Comparison of ENCODE assay signal across 21 cellular contexts in genomic region chr16:86193528-86194193, GRCh38.
DNase-seq lines count a peak whose midpoint lies in the region; ATAC-seq and TF ChIP-seq lines count a peak whose summit lies in the region.
"Had no signal": no experiment of that assay in that cellular context is flagged by ENCODE, and none has a peak within 500 bp of the region (broad histone marks: within the 10 kb centered on the region; RNA-seq: fewer than 3 reads in every experiment).

No MANE protein-coding gene starts in this region.

- no TSS peak for BruUV-seq in IMR-90 (replicated peaks; lab: Mats Ljungman, UMichigan)

- dilution Hi-C loops in IMR-90 (cut with HindIII; ENCODE audit: low sequenced_read_pairs, unreplicated experiment) = no loop called here

- H3K27ac ChIP-seq in IMR-90 (ENCODE audit: insufficient read depth, low read length) = no peak overlapping the region
- peak overlapping the region; percentile 33 to 94 (median 43) for H3K27ac ChIP-seq in esophagus muscularis mucosa (replicated peaks in 1 of 4)
- H3K27ac ChIP-seq in mesenchymal stem cell (ENCODE audit: low read length, poor library complexity, severe bottlenecking) = no peak overlapping the region
- peak overlapping the region; percentile 81 to 91 (median 86) for H3K27ac ChIP-seq in transverse colon
- H3K27ac ChIP-seq in CD4-positive, alpha-beta T cell (ENCODE audit: low read depth, low read length) = no peak overlapping the region
- H3K27ac ChIP-seq in breast epithelium = no peak overlapping the region
- H3K27ac ChIP-seq: C4-2B had no signal

- CTCF ChIA-PET in IMR-90 (lab: Yijun Ruan, JAX) = no interaction called here
- CTCF ChIA-PET in CD4-positive, alpha-beta T cell (lab: Charles Lee) = no interaction called here

- H3K4me3 ChIP-seq in IMR-90 (ENCODE audit: insufficient read depth, low read depth, low read length) = no peak overlapping the region
- no peak overlapping the region for H3K4me3 ChIP-seq in esophagus muscularis mucosa
- no peak overlapping the region for H3K4me3 ChIP-seq in mesenchymal stem cell (ENCODE audit: insufficient read depth in 1 of 2, low read depth in 1 of 2, low read length in 2 of 2)
- H3K4me3 ChIP-seq in transverse colon = no peak overlapping the region
- no peak overlapping the region for H3K4me3 ChIP-seq in breast epithelium
- H3K4me3 ChIP-seq: SJCRH30 had no signal

- peaks cover 75% of the 10 kb centered on the region for H3K27me3 Mint-ChIP-seq in CD4-positive, alpha-beta T cell

- no peak overlapping the region for H4K5ac ChIP-seq in IMR-90 (ENCODE audit: low read depth, low read length)

- H3K14ac ChIP-seq in IMR-90 (replicated peaks; ENCODE audit: low read depth, low read length) = no peak overlapping the region
- H3K14ac ChIP-seq in mesenchymal stem cell (ENCODE audit: low read length in 2 of 2) = peak overlapping the region in 1 of 2 experiments; percentile 75

- 92% methylated on average over 12 of the region's 15 CpGs; no CpG with 5 or more reads in 1 of the 2 experiments for WGBS in IMR-90 (ENCODE audit: extremely low coverage in 2 of 2, insufficient read length in 1 of 2), 2 experiments
- 53% methylated on average over 2 of the region's 15 CpGs for WGBS in esophagus muscularis mucosa
- WGBS in mesenchymal stem cell = 90% methylated on average over 13 of the region's 15 CpGs
- 46 to 74% methylated on average over 5 to 14 of the region's 15 CpGs for WGBS in transverse colon (ENCODE audit: low coverage in 1 of 2), 2 donors

- H4K8ac ChIP-seq in IMR-90 (ENCODE audit: low read depth in 2 of 2, low read length in 2 of 2) = no peak overlapping the region
- peak overlapping the region; percentile 42 for H4K8ac ChIP-seq in mesenchymal stem cell (ENCODE audit: low read length)

- no peak for ATAC-seq in IMR-90 (ENCODE audit: low read depth)
- no peak for ATAC-seq in CD4-positive, alpha-beta T cell (ENCODE audit: poor library complexity)

- H3K4me1 Mint-ChIP-seq in CD4-positive, alpha-beta T cell (ENCODE audit: low read depth) = no peaks in the 10 kb centered on the region

- H3K4me1 ChIP-seq in IMR-90 (ENCODE audit: control insufficient read depth, insufficient read depth, low read length) (peaks cover 9% of the 10 kb centered on the region), esophagus muscularis mucosa (peaks cover 0 to 19% (median 15%) of the 10 kb centered on the region in 4 donors), mesenchymal stem cell (ENCODE audit: control insufficient read depth, insufficient read depth, low read depth, low read length) (peaks cover 3% of the 10 kb centered on the region), transverse colon (no peaks in the 10 kb centered on the region), breast epithelium (no peaks in the 10 kb centered on the region)

- H2BK15ac ChIP-seq in IMR-90 (ENCODE audit: low read depth, low read length) = no peak overlapping the region
- no peak overlapping the region for H2BK15ac ChIP-seq in mesenchymal stem cell (ENCODE audit: low read depth, poor library complexity, severe bottlenecking)

- H4K91ac ChIP-seq in IMR-90 (ENCODE audit: insufficient read depth, low read depth, low read length) (no peak overlapping the region), mesenchymal stem cell (ENCODE audit: low read length) (peak overlapping the region; percentile 57)

- no peaks in the 10 kb centered on the region for H3K36me3 ChIP-seq in IMR-90 (ENCODE audit: control insufficient read depth, insufficient read depth, low read length)
- no peaks in the 10 kb centered on the region for H3K36me3 ChIP-seq in esophagus muscularis mucosa
- no peaks in the 10 kb centered on the region for H3K36me3 ChIP-seq in mesenchymal stem cell (ENCODE audit: control insufficient read depth in 1 of 2, insufficient read depth in 2 of 2, low read depth in 1 of 2, low read length in 2 of 2)
- H3K36me3 ChIP-seq in transverse colon = no peaks in the 10 kb centered on the region
- H3K36me3 ChIP-seq in breast epithelium = no peaks in the 10 kb centered on the region
- H3K36me3 ChIP-seq: SJCRH30 had no signal

- H2BK120ac ChIP-seq in IMR-90 (ENCODE audit: low read depth, low read length) (no peak overlapping the region; the same call in 1 of the 2 replicates), mesenchymal stem cell (ENCODE audit: low read depth, low read length) (no peak overlapping the region)

- no peaks in the 10 kb centered on the region for H3K9me3 Mint-ChIP-seq in CD4-positive, alpha-beta T cell
- H3K9me3 Mint-ChIP-seq: HFFc6 had no signal

- no peak overlapping the region for H3K23ac ChIP-seq in IMR-90 (ENCODE audit: low read depth, low read length)
- peak overlapping the region in 1 of 2 experiments; percentile 20 for H3K23ac ChIP-seq in mesenchymal stem cell (ENCODE audit: low read length in 2 of 2)

- POLR2A ChIA-PET in IMR-90 (lab: Charles Lee; ENCODE audit: unreplicated experiment) = no interaction called here
- POLR2A ChIA-PET in CD4-positive, alpha-beta T cell (lab: Charles Lee) = no interaction called here

- H2AFZ ChIP-seq in IMR-90 (replicated peaks; ENCODE audit: low read length, poor library complexity) (no peak overlapping the region), mesenchymal stem cell (ENCODE audit: low read depth, low read length) (no peak overlapping the region)

- no peak overlapping the region for H3K27ac Mint-ChIP-seq in CD4-positive, alpha-beta T cell
- H3K27ac Mint-ChIP-seq: HFFc6 had no signal

- TF ChIP-seq EP300 in esophagus muscularis mucosa (IDR thresholded peaks at IDR 0.05) (no peak), transverse colon (IDR thresholded peaks at IDR 0.05; ENCODE audit: low read depth) (no peak)

- H3K9ac ChIP-seq in IMR-90 (ENCODE audit: low read depth, low read length) = no peak overlapping the region
- H3K9ac ChIP-seq in mesenchymal stem cell (ENCODE audit: low read length) = no peak overlapping the region

- in situ Hi-C loops in IMR-90 (cut with MboI; ENCODE audit: low sequenced_read_pairs) = no loop called here
- in situ Hi-C loops in transverse colon (cut with MboI; ENCODE audit: low pct_ligation_motif_present in 1 of 4, low pct_unique_long_range_greater_than_20kb in 1 of 4, low sequenced_read_pairs in 3 of 4) = loop anchor here in 3 of 4 donors (10.0 to 25.0 kb wide), 2 partner anchors 119 to 319 kb away; partner anchors contain the start of gene FOXF1 (in 3 of the 3)

- TF ChIP-seq RAD21 in IMR-90 (IDR thresholded peaks at IDR 0.05; ENCODE audit: low read length) = no peak

- no peak overlapping the region for H3K18ac ChIP-seq in IMR-90 (ENCODE audit: low read depth, low read length)
- peak overlapping the region; percentile 9 to 80 for H3K18ac ChIP-seq in mesenchymal stem cell (ENCODE audit: low read depth in 1 of 2, low read length in 2 of 2)

- H3K4ac ChIP-seq in IMR-90 (ENCODE audit: low read depth, low read length) (peak overlapping the region; percentile 39; the same call in 1 of the 2 replicates), mesenchymal stem cell (ENCODE audit: low read depth in 1 of 2, low read length in 2 of 2) (peak overlapping the region in 1 of 2 experiments; percentile 35)

- H4K20me1 ChIP-seq in IMR-90 (ENCODE audit: insufficient read depth, low read length) = no peaks in the 10 kb centered on the region

- H3K27me3 ChIP-seq in IMR-90 (ENCODE audit: control insufficient read depth, insufficient read depth, low read length) (no peaks in the 10 kb centered on the region), esophagus muscularis mucosa (peaks cover 0 to 20% (median 0%) of the 10 kb centered on the region in 4 donors), mesenchymal stem cell (ENCODE audit: control insufficient read depth in 1 of 2, insufficient read depth in 1 of 2, low read length in 2 of 2) (peaks cover 26 to 96% of the 10 kb centered on the region in 2 experiments), transverse colon (peaks cover 40% of the 10 kb centered on the region), breast epithelium (peaks cover 0 to 88% of the 10 kb centered on the region in 2 donors)
- H3K27me3 ChIP-seq in CD4-positive, alpha-beta T cell (ENCODE audit: control insufficient read depth, insufficient read depth, low read length) = peaks cover 53% of the 10 kb centered on the region
- H3K27me3 ChIP-seq: SJCRH30 had no signal

- intact Hi-C loops in IMR-90 (cut with micrococcal nuclease) (no loop called here), esophagus muscularis mucosa (cut with DNase I) (loop anchor here (10.0 kb wide), 1 partner anchor 111 kb away; no protein-coding TSS in a partner anchor), transverse colon (cut with DNase I; ENCODE audit: low total_unique reads) (no loop called here), breast epithelium (cut with DNase I; ENCODE audit: low total_unique reads) (no loop called here)
- intact Hi-C loops in CD4-positive, alpha-beta T cell (cut with DNase I, micrococcal nuclease) = no loop called here

- peak overlapping the region; percentile 46 to 85 for H2BK12ac ChIP-seq in mesenchymal stem cell (ENCODE audit: low read length in 2 of 2)

- no peak overlapping the region for H2BK20ac ChIP-seq in IMR-90 (ENCODE audit: low read depth, low read length)

- H2AK9ac ChIP-seq in IMR-90 (replicated peaks; ENCODE audit: low read depth, low read length, poor library complexity) = no peak overlapping the region

- H3K4me2 ChIP-seq in IMR-90 (ENCODE audit: low read depth, low read length) (no peak overlapping the region), mesenchymal stem cell (ENCODE audit: low read length, poor library complexity, severe bottlenecking) (no peak overlapping the region)

- H3K9me3 ChIP-seq in IMR-90 (ENCODE audit: control insufficient read depth, insufficient read depth, low read length) (no peaks in the 10 kb centered on the region), esophagus muscularis mucosa (no peaks in the 10 kb centered on the region), mesenchymal stem cell (ENCODE audit: control insufficient read depth, low read length) (no peaks in the 10 kb centered on the region), transverse colon (no peaks in the 10 kb centered on the region), breast epithelium (no peaks in the 10 kb centered on the region)
- H3K9me3 ChIP-seq in CD4-positive, alpha-beta T cell (ENCODE audit: control insufficient read depth, low read length) = no peaks in the 10 kb centered on the region
- H3K9me3 ChIP-seq: SJCRH30 had no signal

- DNase-seq in IMR-90 (no peak), esophagus muscularis mucosa (ENCODE audit: extremely low spot score) (no peak), mesenchymal stem cell (no peak), transverse colon (no peak), breast epithelium (ENCODE audit: low spot score in 2 of 2) (no peak), erythroblast (lab: John Stamatoyannopoulos, UW) (no peak)
- no peak for DNase-seq in CD4-positive, alpha-beta T cell
- DNase-seq: EL; GF-D8; HFFc6; Kasumi-1; MM.1S; NCI-H1048; NCI-H1417 treated with DMSO at 0.1 percent for 48 hours; NCI-H2029; NCI-H226; NCI-H510A treated with DMSO at 0.1 percent for 48 hours; NCI-H748 treated with DMSO at 0.1 percent for 48 hours; NK-92 treated with Interleukin-12 subunit alpha and Interleukin-12 subunit beta, amount 100 ng/mL, for 24 hours; SJCRH30 had no signal

- TF ChIP-seq POLR2A in IMR-90 (IDR thresholded peaks at IDR 0.05; ENCODE audit: low read depth, low read length) (no peak), esophagus muscularis mucosa (IDR thresholded peaks at IDR 0.05; ENCODE audit: low read depth) (no peak), transverse colon (IDR thresholded peaks at IDR 0.05) (no peak), breast epithelium (IDR thresholded peaks at IDR 0.05) (no peak), erythroblast (IDR thresholded peaks at IDR 0.05; ENCODE audit: low read length) (no peak)

- H2BK5ac ChIP-seq in IMR-90 (ENCODE audit: low read depth, low read length, poor library complexity, severe bottlenecking) (no peak overlapping the region), mesenchymal stem cell (ENCODE audit: low read depth, low read length, poor library complexity, severe bottlenecking) (no peak overlapping the region)

- no peak overlapping the region for H3K4me3 Mint-ChIP-seq in CD4-positive, alpha-beta T cell
- H3K4me3 Mint-ChIP-seq: HFFc6 had no signal

- TF ChIP-seq CTCF in IMR-90 (conservative IDR thresholded peaks at IDR 0.05; ENCODE audit: low read depth, low read length) (no peak), esophagus muscularis mucosa (IDR thresholded peaks at IDR 0.05) (no peak), transverse colon (IDR thresholded peaks at IDR 0.05) (no peak), breast epithelium (IDR thresholded peaks at IDR 0.05) (no peak)
- no peak for TF ChIP-seq CTCF in CD4-positive, alpha-beta T cell (IDR thresholded peaks at IDR 0.05)

- no peaks in the 10 kb centered on the region for H3K36me3 Mint-ChIP-seq in CD4-positive, alpha-beta T cell (ENCODE audit: low read depth)

- no peaks in the 10 kb centered on the region for H3K79me1 ChIP-seq in IMR-90 (ENCODE audit: low read depth in 1 of 2, low read length in 2 of 2)
- H3K79me1 ChIP-seq in mesenchymal stem cell (replicated peaks; ENCODE audit: low read length, poor library complexity, severe bottlenecking) = no peaks in the 10 kb centered on the region

- H2AK5ac ChIP-seq in IMR-90 (ENCODE audit: low read depth, low read length) (peak overlapping the region; percentile 67), mesenchymal stem cell (ENCODE audit: low read length, severe bottlenecking) (no peak overlapping the region)

- no peak overlapping the region for H3K56ac ChIP-seq in IMR-90 (ENCODE audit: extremely low read depth, insufficient read depth, low read length)

- H3K9me1 ChIP-seq in IMR-90 (ENCODE audit: insufficient read depth, low read length) = no peaks in the 10 kb centered on the region

Comparison
In these comparisons a context has a peak if more than half of its experiments do, and no peak if none do; other contexts are left out.
1. H3K27ac ChIP-seq: peak in esophagus muscularis mucosa (4 of 4) and transverse colon (4 of 4); none in IMR-90 (single experiment), mesenchymal stem cell (single experiment), CD4-positive, alpha-beta T cell (single experiment) and breast epithelium (0 of 2).